Comparison of ENCODE assay signal across 24 cellular contexts in genomic region chr10:4780097-4780496, GRCh38.
"Had no signal": no experiment of that assay in that cellular context is flagged by ENCODE, and none has a peak within 500 bp of the region (broad histone marks: within the 10 kb centered on the region; RNA-seq: fewer than 3 reads in every experiment).

No MANE protein-coding gene starts in this region.

- H2AFZ ChIP-seq: PC-9 had no signal

- H3K4me1 ChIP-seq: adrenal gland, body of pancreas had no signal

- H3K4me2 ChIP-seq: PC-9 had no signal

- H3K4me3 ChIP-seq: adrenal gland, body of pancreas, PC-9 had no signal

- H3K9me3 ChIP-seq: adrenal gland, body of pancreas had no signal

- H3K27ac ChIP-seq: adrenal gland, body of pancreas, PC-9 had no signal

- H3K36me3 ChIP-seq: adrenal gland had no signal

- DNase-seq: activated CD4-positive, alpha-beta T cell treated with anti-CD3 and anti-CD28 coated beads for 48 hours; activated CD4-positive, alpha-beta T cell treated with anti-CD3 and anti-CD28 coated beads, Interleukin-2, amount 50 U/mL, for 4 hours; activated CD4-positive, CD25-positive, alpha-beta regulatory T cell treated with anti-CD3 and anti-CD28 coated beads, Interleukin-2, amount 50 U/mL, for 72 hours; activated CD8-positive, alpha-beta memory T cell treated with anti-CD3 and anti-CD28 coated beads, Interleukin-2, amount 50 U/mL, for 48 hours; activated CD8-positive, alpha-beta T cell treated with anti-CD3 and anti-CD28 coated beads, Interleukin-2, amount 10 ng/mL, durations not matched to agents 7 days and 5 days; activated naive CD4-positive, alpha-beta T cell treated with anti-CD3 and anti-CD28 coated beads, Interleukin-2, amount 50 U/mL, for 16 hours; activated naive CD8-positive, alpha-beta T cell treated with anti-CD3 and anti-CD28 coated beads, Interleukin-2, amount 10 ng/mL, durations not matched to agents 7 days and 5 days; activated T-cell treated with anti-CD3 and anti-CD28 coated beads, Interleukin-2, amount 50 U/mL, for 1 hour; adrenal gland; aorta; body of pancreas; central memory CD4-positive, alpha-beta T cell; Karpas-422; MM.1S; NCI-H1105; NCI-H1436; NCI-H1694 treated with DMSO at 0.1 percent for 48 hours; NCI-H2029 treated with DMSO at 0.1 percent for 48 hours; NCI-H510A treated with DMSO at 0.1 percent for 48 hours; PC-9; SIG-M5; T-helper 17 cell; T-helper 9 cell had no signal

- ATAC-seq: activated CD8-positive, alpha-beta T cell treated with anti-CD3 and anti-CD28 coated beads, Interleukin-2, amount 10 ng/mL, durations not matched to agents 7 days and 5 days; body of pancreas; T-helper 17 cell; WTC11 had no signal

- H3K27me3 ChIP-seq: adrenal gland, body of pancreas had no signal
